ENCODE assay signal across 18 cellular contexts in the genomic region with DNA sequence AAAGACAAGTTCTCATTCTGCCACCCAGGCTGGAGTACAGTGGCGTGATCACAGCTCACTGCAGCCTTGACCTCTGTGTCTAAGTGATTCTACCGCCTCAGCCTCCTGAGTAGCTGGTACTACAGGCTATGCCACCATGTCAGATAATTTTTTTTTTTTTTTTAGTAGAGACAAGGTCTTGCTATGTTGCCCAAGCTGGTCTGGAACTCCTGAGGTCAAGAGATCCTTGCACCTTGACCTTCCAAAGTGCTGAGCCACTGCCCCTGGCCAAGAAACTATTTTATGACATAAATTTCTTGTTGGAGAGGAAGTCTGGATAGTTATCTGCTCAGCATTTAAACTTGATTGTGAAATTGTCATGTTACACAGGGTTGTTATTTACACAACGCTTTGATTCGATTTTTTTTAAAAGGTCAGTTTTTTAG. TPM values are rescaled to one million over a fixed set of nuclear protein-coding genes. Genes with fewer than 3 reads are reported as not detected.
DNase-seq lines count a peak whose midpoint lies in the region; ATAC-seq and TF ChIP-seq lines count a peak whose summit lies in the region.
"Had no signal": no experiment of that assay in that cellular context is flagged by ENCODE, and none has a peak within 500 bp of the region (broad histone marks: within the 10 kb centered on the region; RNA-seq: fewer than 3 reads in every experiment).

No MANE protein-coding gene starts in this region.

- no peak overlapping the region for H4K12ac ChIP-seq in trophoblast cell (ENCODE audit: low read depth, low read length)

- no peak overlapping the region for H3K18ac ChIP-seq in trophoblast cell (ENCODE audit: low read length)

- H3K14ac ChIP-seq in trophoblast cell (ENCODE audit: low read length) = no peak overlapping the region

- no peak overlapping the region for H3K23ac ChIP-seq in trophoblast cell (ENCODE audit: low read length)

- no peak overlapping the region for H3K4ac ChIP-seq in trophoblast cell (ENCODE audit: low read depth, low read length)

- no peak overlapping the region for H2AK5ac ChIP-seq in trophoblast cell (ENCODE audit: low read length)

- H2BK5ac ChIP-seq in trophoblast cell (ENCODE audit: low read depth, low read length, poor library complexity) = no peak overlapping the region

- intact Hi-C loops in activated T-helper 2 cell treated with anti-CD3 and anti-CD28 coated beads, Interferon-gamma antibody, Interleukin-2, Interleukin-4, amounts not matched to agents 10 μg/mL and 5 μg/mL and 100 μg/mL, durations not matched to agents 14 hours and 24 hours and 36 hours (cut with micrococcal nuclease) = no loop called here

- H3K9me3 Mint-ChIP-seq in activated T-helper 2 cell treated with anti-CD3 and anti-CD28 coated beads, Interferon-gamma antibody, Interleukin-2, Interleukin-4, amounts not matched to agents 10 μg/mL and 5 μg/mL and 100 μg/mL, durations not matched to agents 14 hours and 24 hours and 36 hours = peaks cover 34% of the 10 kb centered on the region

- H3K4me1 Mint-ChIP-seq in activated T-helper 2 cell treated with anti-CD3 and anti-CD28 coated beads, Interferon-gamma antibody, Interleukin-2, Interleukin-4, amounts not matched to agents 10 μg/mL and 5 μg/mL and 100 μg/mL, durations not matched to agents 14 hours and 24 hours and 36 hours (ENCODE audit: low read depth) = peaks cover 9% of the 10 kb centered on the region

- H3K9me3 ChIP-seq in trophoblast cell (ENCODE audit: insufficient read depth, low read depth, low read length) = peaks cover 11% of the 10 kb centered on the region

- WGBS in trophoblast cell (ENCODE audit: extremely low coverage, insufficient coverage, insufficient read length) = no CpG with 5 or more reads among the region's 4 CpGs

- no peaks in the 10 kb centered on the region for H3K27me3 Mint-ChIP-seq in activated T-helper 2 cell treated with anti-CD3 and anti-CD28 coated beads, Interferon-gamma antibody, Interleukin-2, Interleukin-4, amounts not matched to agents 10 μg/mL and 5 μg/mL and 100 μg/mL, durations not matched to agents 14 hours and 24 hours and 36 hours (ENCODE audit: low read depth)

- no peak for TF ChIP-seq CTCF in fibroblast of villous mesenchyme (IDR thresholded peaks at IDR 0.05; ENCODE audit: insufficient read depth, low read depth, low read length)

- no peak overlapping the region for H4K91ac ChIP-seq in trophoblast cell (ENCODE audit: low read depth, low read length)

- no peak overlapping the region for H3K4me2 ChIP-seq in trophoblast cell (ENCODE audit: low read length)

- H3K36me3 ChIP-seq in trophoblast cell (ENCODE audit: control insufficient read depth in 1 of 2, insufficient read depth in 2 of 2, low read length in 2 of 2) = peaks cover 6% of the 10 kb centered on the region in 2 experiments

- H3K79me2 ChIP-seq in trophoblast cell (ENCODE audit: control insufficient read depth, insufficient read depth, low read length, poor library complexity) = peaks cover 4% of the 10 kb centered on the region
- H3K79me2 ChIP-seq: parathyroid adenoma had no signal

- no peak overlapping the region for H2BK12ac ChIP-seq in trophoblast cell (ENCODE audit: low read length)

- no peak overlapping the region for H4K8ac ChIP-seq in trophoblast cell (ENCODE audit: low read depth, low read length)

- no peak overlapping the region for H3K4me3 Mint-ChIP-seq in activated T-helper 2 cell treated with anti-CD3 and anti-CD28 coated beads, Interferon-gamma antibody, Interleukin-2, Interleukin-4, amounts not matched to agents 10 μg/mL and 5 μg/mL and 100 μg/mL, durations not matched to agents 14 hours and 24 hours and 36 hours (ENCODE audit: low read depth)

- no peak overlapping the region for H3K9ac ChIP-seq in trophoblast cell (ENCODE audit: low read length)
- H3K9ac ChIP-seq: parathyroid adenoma had no signal

- H3K4me3 ChIP-seq in fibroblast of villous mesenchyme (ENCODE audit: low read depth, low read length) (no peak overlapping the region), trophoblast cell (ENCODE audit: low read depth, low read length) (no peak overlapping the region)

- H3K27ac Mint-ChIP-seq in activated T-helper 2 cell treated with anti-CD3 and anti-CD28 coated beads, Interferon-gamma antibody, Interleukin-2, Interleukin-4, amounts not matched to agents 10 μg/mL and 5 μg/mL and 100 μg/mL, durations not matched to agents 14 hours and 24 hours and 36 hours = no peak overlapping the region
- H3K27ac Mint-ChIP-seq: activated naive CD4-positive, alpha-beta T cell treated with anti-CD3 and anti-CD28 coated beads, Interleukin-2, amount 10 ng/mL, durations not matched to agents 7 days and 5 days had no signal

- H3K4me1 ChIP-seq in trophoblast cell (ENCODE audit: control insufficient read depth in 1 of 2, insufficient read depth in 2 of 2, low read length in 2 of 2) = peaks cover 0 to 4% of the 10 kb centered on the region in 2 experiments
- H3K4me1 ChIP-seq: parathyroid adenoma had no signal

- H3K36me3 Mint-ChIP-seq in activated T-helper 2 cell treated with anti-CD3 and anti-CD28 coated beads, Interferon-gamma antibody, Interleukin-2, Interleukin-4, amounts not matched to agents 10 μg/mL and 5 μg/mL and 100 μg/mL, durations not matched to agents 14 hours and 24 hours and 36 hours (ENCODE audit: low read depth) = peaks cover 50% of the 10 kb centered on the region

- DNase-seq in CD1c-positive myeloid dendritic cell (ENCODE audit: extremely low spot score) (peak; percentile 44), NCI-H460 (ENCODE audit: extremely low read depth, low read depth) (peak; percentile 92), fibroblast of villous mesenchyme (ENCODE audit: low read depth) (peak; percentile 72), trophoblast cell (peak; percentile 52 to 57), HT-29 (ENCODE audit: low spot score) (no peak)
- DNase-seq in activated T-helper 2 cell treated with anti-CD3 and anti-CD28 coated beads, Interferon-gamma antibody, Interleukin-2, Interleukin-4, amounts not matched to agents 10 μg/mL and 5 μg/mL and 100 μg/mL, durations not matched to agents 14 hours and 24 hours and 36 hours (ENCODE audit: low spot score) = no peak
- DNase-seq: activated CD4-positive, alpha-beta T cell treated with anti-CD3 and anti-CD28 coated beads, Interleukin-2, amount 50 U/mL, for 4 hours; activated naive CD4-positive, alpha-beta T cell treated with anti-CD3 and anti-CD28 coated beads, Interleukin-2, amount 10 ng/mL, durations not matched to agents 7 days and 5 days; mammary epithelial cell; NCI-H1048; NCI-H2171; OCI-M1; stimulated activated CD4-positive, alpha-beta T cell treated with anti-CD3 and anti-CD28 coated beads, Interleukin-1b, Interleukin-23, amount 100 ng/mL, for 48 hours had no signal

- no peak overlapping the region for H2AFZ ChIP-seq in trophoblast cell (ENCODE audit: insufficient read depth, low read length, poor library complexity)
- H2AFZ ChIP-seq: parathyroid adenoma had no signal

- peaks cover 12% of the 10 kb centered on the region for H3K27me3 ChIP-seq in trophoblast cell (ENCODE audit: insufficient read depth, low read length)

- no peak overlapping the region for H3K27ac ChIP-seq in trophoblast cell (ENCODE audit: low read depth, low read length)
- H3K27ac ChIP-seq: C4-2B, epithelial cell of prostate, parathyroid adenoma had no signal

- ATAC-seq in HG03342 (IDR thresholded peaks at IDR 0.05; ENCODE audit: unreplicated experiment) (no peak), SK-N-SH treated with all-trans-retinoic acid at 6 μM for 48 hours (no peak)

- H2BK120ac ChIP-seq in trophoblast cell (ENCODE audit: insufficient read depth, low read length, poor library complexity) = no peak overlapping the region

- H3K79me1 ChIP-seq in trophoblast cell (ENCODE audit: low read length) = peaks cover 5% of the 10 kb centered on the region

TF ChIP-seq in SK-N-SH treated with all-trans-retinoic acid at 6 μM for 48 hours, 23 proteins besides CTCF, POLR2A, EP300 and RAD21 (continues in another document):
- TF ChIP-seq, protein P1, sequence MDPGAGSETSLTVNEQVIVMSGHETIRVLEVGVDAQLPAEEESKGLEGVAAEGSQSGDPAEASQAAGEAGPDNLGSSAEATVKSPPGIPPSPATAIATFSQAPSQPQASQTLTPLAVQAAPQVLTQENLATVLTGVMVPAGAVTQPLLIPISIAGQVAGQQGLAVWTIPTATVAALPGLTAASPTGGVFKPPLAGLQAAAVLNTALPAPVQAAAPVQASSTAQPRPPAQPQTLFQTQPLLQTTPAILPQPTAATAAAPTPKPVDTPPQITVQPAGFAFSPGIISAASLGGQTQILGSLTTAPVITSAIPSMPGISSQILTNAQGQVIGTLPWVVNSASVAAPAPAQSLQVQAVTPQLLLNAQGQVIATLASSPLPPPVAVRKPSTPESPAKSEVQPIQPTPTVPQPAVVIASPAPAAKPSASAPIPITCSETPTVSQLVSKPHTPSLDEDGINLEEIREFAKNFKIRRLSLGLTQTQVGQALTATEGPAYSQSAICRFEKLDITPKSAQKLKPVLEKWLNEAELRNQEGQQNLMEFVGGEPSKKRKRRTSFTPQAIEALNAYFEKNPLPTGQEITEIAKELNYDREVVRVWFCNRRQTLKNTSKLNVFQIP (CRISPR knock-in tag; IDR thresholded peaks at IDR 0.05; ENCODE audit: borderline replicate concordance, low read depth) = no peak
- no peak for TF ChIP-seq ZFP30 (CRISPR knock-in tag; IDR thresholded peaks at IDR 0.05)
- no peak for TF ChIP-seq PPARA (CRISPR knock-in tag; IDR thresholded peaks at IDR 0.05; ENCODE audit: borderline replicate concordance)
- TF ChIP-seq ZNF70 (CRISPR knock-in tag; IDR thresholded peaks at IDR 0.05) = no peak
- TF ChIP-seq BACH2 (CRISPR knock-in tag; IDR thresholded peaks at IDR 0.05; ENCODE audit: borderline replicate concordance) = no peak
- TF ChIP-seq CSDC2 (CRISPR knock-in tag; IDR thresholded peaks at IDR 0.05) = no peak

RNA-seq across cellular contexts. Expression of a gene that starts 2.1 kb away (rescaled TPM):
- 322 and 335 TPM in 2 replicates for total RNA-seq in NCI-H460 (2014; rRNA removed; shearing (Covaris generic))
- polyA plus RNA-seq in NCI-H460 (2014; cell fraction: nucleus; rRNA removed) = 198 and 223 TPM in 2 replicates
- total RNA-seq in fibroblast of villous mesenchyme = 47.4 and 65.2 TPM in 2 replicates
- 10.1 and 10.5 TPM in 2 replicates for polyA plus RNA-seq in trophoblast cell (2013)
- total RNA-seq in activated T-helper 2 cell treated with anti-CD3 and anti-CD28 coated beads, Interferon-gamma antibody, Interleukin-2, Interleukin-4, amounts not matched to agents 10 μg/mL and 5 μg/mL and 100 μg/mL, durations not matched to agents 14 hours and 24 hours and 36 hours = 34.1 and 34.3 TPM in 2 replicates
- 20.5 and 21.5 TPM in 2 replicates for total RNA-seq in HT-29 (2014; rRNA removed; shearing (Covaris generic))

Comparison
In these comparisons a context has a peak if more than half of its experiments do, and no peak if none do; other contexts are left out.
1. DNase-seq: peak in CD1c-positive myeloid dendritic cell (single experiment), NCI-H460 (single experiment), fibroblast of villous mesenchyme (single experiment) and trophoblast cell (2 of 2); none in activated T-helper 2 cell treated with anti-CD3 and anti-CD28 coated beads, Interferon-gamma antibody, Interleukin-2, Interleukin-4, amounts not matched to agents 10 μg/mL and 5 μg/mL and 100 μg/mL, durations not matched to agents 14 hours and 24 hours and 36 hours (single experiment) and HT-29 (single experiment).